In the genomic region with DNA sequence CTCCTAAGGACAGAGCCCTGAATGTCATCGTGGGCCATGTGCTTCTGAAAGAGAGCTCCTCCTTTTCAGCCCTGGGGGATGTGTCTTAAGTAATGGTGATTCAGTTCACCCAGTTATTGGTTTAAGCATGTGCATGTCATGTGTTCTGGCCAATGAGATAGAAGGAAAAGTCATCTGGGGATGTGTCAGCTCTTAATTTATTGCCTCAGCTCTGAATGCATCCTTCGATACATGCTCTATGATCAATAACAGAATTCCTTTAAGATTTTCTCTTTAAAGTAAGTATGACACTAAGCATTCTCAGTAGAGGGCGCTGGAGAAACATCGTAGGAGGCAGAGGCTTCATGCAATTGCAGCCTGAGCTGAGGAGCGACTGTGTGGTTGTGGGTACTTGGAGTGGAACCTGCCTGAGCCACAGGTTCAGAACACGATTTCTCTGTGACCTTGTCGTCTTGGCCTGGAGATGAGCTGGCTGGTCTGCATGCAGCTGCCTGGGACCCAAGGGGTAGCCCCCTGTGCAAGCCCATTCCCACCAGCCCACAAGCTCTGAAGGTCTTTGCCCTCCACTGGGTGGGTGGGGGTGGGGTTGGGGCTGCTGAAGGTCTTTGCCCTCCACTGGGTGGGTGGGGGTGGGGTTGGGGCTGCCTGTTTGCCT, we compare ENCODE assay signal across 8 cellular contexts.
DNase-seq lines count a peak whose midpoint lies in the region; ATAC-seq and TF ChIP-seq lines count a peak whose summit lies in the region.

No MANE protein-coding gene starts in this region.

- ATAC-seq in GM18498 (IDR thresholded peaks at IDR 0.05; ENCODE audit: unreplicated experiment) = peak; percentile 94
- ATAC-seq in HG02840 (IDR thresholded peaks at IDR 0.05; ENCODE audit: low FRiP score, unreplicated experiment) = peak; percentile 75
- ATAC-seq in activated B cell treated with CpG ODN at 0.5 μM for 24 hours (ENCODE audit: low read depth) = peak; percentile 64
- ATAC-seq in right cardiac atrium = peak; percentile 35 to 59
- peak; percentile 93 to 94 for ATAC-seq in stimulated activated naive B cell treated with anti-CD40 and anti-IgM and Interleukin-4, amounts not matched to agents 10 μg/mL and 1 μg/mL and 100 μg/mL, for 72 hours (replicated peaks)
- no peak for ATAC-seq in CD8-positive, alpha-beta T cell

- CTCF ChIA-PET in activated B cell treated with CpG ODN at 0.5 μM for 24 hours (lab: Charles Lee) = interaction anchor here (0.7 to 1.7 kb wide), 8 partner anchors 10 to 1872 kb away, joined by 3 to 7 read pairs (median 4); no protein-coding TSS in a partner anchor
- CTCF ChIA-PET in CD8-positive, alpha-beta T cell (lab: Charles Lee) = interaction anchor here (0.8 to 1.4 kb wide), 2 partner anchors 13 to 15 kb away, joined by 3 to 4 read pairs; no protein-coding TSS in a partner anchor

- no peaks in the 10 kb centered on the region for H3K9me3 Mint-ChIP-seq in activated B cell treated with CpG ODN at 0.5 μM for 24 hours
- no peaks in the 10 kb centered on the region for H3K9me3 Mint-ChIP-seq in stimulated activated naive B cell treated with anti-CD40 and anti-IgM and Interleukin-4, amounts not matched to agents 10 μg/mL and 1 μg/mL and 100 μg/mL, for 72 hours
- no peaks in the 10 kb centered on the region for H3K9me3 Mint-ChIP-seq in CD8-positive, alpha-beta T cell

- H3K9me3 ChIP-seq in right cardiac atrium (ENCODE audit: control insufficient read depth, low read length) = no peaks in the 10 kb centered on the region
- no peaks in the 10 kb centered on the region for H3K9me3 ChIP-seq in CD8-positive, alpha-beta T cell (ENCODE audit: low read length)

- 21% methylated on average over 7 of the region's 7 CpGs for WGBS in right cardiac atrium

- H3K4me3 Mint-ChIP-seq in activated B cell treated with CpG ODN at 0.5 μM for 24 hours = no peak overlapping the region
- H3K4me3 Mint-ChIP-seq in stimulated activated naive B cell treated with anti-CD40 and anti-IgM and Interleukin-4, amounts not matched to agents 10 μg/mL and 1 μg/mL and 100 μg/mL, for 72 hours = no peak overlapping the region
- no peak overlapping the region for H3K4me3 Mint-ChIP-seq in CD8-positive, alpha-beta T cell

- DNase-seq in AG08396 (ENCODE audit: low spot score) (peak; percentile 32), NCI-H1417 treated with DMSO at 0.1 percent for 48 hours (lab: John Stamatoyannopoulos, UW) (peak; percentile 15), activated B cell treated with CpG ODN at 0.5 μM for 24 hours (no peak), right cardiac atrium (peak in 2 of 3 donors; percentile 9 to 39)
- DNase-seq in stimulated activated naive B cell treated with anti-CD40 and anti-IgM and Interleukin-4, amounts not matched to agents 10 μg/mL and 1 μg/mL and 100 μg/mL, for 72 hours = peak; percentile 37
- no peak for DNase-seq in CD8-positive, alpha-beta T cell

- peaks cover 2% of the 10 kb centered on the region for H3K27me3 Mint-ChIP-seq in activated B cell treated with CpG ODN at 0.5 μM for 24 hours
- H3K27me3 Mint-ChIP-seq in stimulated activated naive B cell treated with anti-CD40 and anti-IgM and Interleukin-4, amounts not matched to agents 10 μg/mL and 1 μg/mL and 100 μg/mL, for 72 hours = no peaks in the 10 kb centered on the region
- H3K27me3 Mint-ChIP-seq in CD8-positive, alpha-beta T cell (ENCODE audit: low read depth) = peaks cover 4% of the 10 kb centered on the region

- H3K27ac ChIP-seq in right cardiac atrium (ENCODE audit: low read length) = no peak overlapping the region
- no peak overlapping the region for H3K27ac ChIP-seq in CD8-positive, alpha-beta T cell (ENCODE audit: low read depth, low read length)

- H3K36me3 ChIP-seq in CD8-positive, alpha-beta T cell (ENCODE audit: insufficient read depth, low read length) = no peaks in the 10 kb centered on the region

- intact Hi-C loops in activated B cell treated with CpG ODN at 0.5 μM for 24 hours (cut with micrococcal nuclease) = loop anchor here (1.0 to 5.0 kb wide), 3 partner anchors 880 to 1873 kb away; no protein-coding TSS in a partner anchor
- intact Hi-C loops in right cardiac atrium (cut with DNase I) = loop anchor here in 1 of 4 donors (10.0 kb wide), 1 partner anchor 1876 kb away; no protein-coding TSS in a partner anchor
- intact Hi-C loops in CD8-positive, alpha-beta T cell (cut with DNase I, micrococcal nuclease) = no loop called here

- peaks cover 5% of the 10 kb centered on the region for H3K4me1 Mint-ChIP-seq in activated B cell treated with CpG ODN at 0.5 μM for 24 hours
- peaks cover 7 to 16% of the 10 kb centered on the region in 2 donors for H3K4me1 Mint-ChIP-seq in stimulated activated naive B cell treated with anti-CD40 and anti-IgM and Interleukin-4, amounts not matched to agents 10 μg/mL and 1 μg/mL and 100 μg/mL, for 72 hours
- no peaks in the 10 kb centered on the region for H3K4me1 Mint-ChIP-seq in CD8-positive, alpha-beta T cell (ENCODE audit: low read depth)

- H3K36me3 Mint-ChIP-seq in activated B cell treated with CpG ODN at 0.5 μM for 24 hours (ENCODE audit: low read depth) = no peaks in the 10 kb centered on the region
- H3K36me3 Mint-ChIP-seq in stimulated activated naive B cell treated with anti-CD40 and anti-IgM and Interleukin-4, amounts not matched to agents 10 μg/mL and 1 μg/mL and 100 μg/mL, for 72 hours = no peaks in the 10 kb centered on the region
- H3K36me3 Mint-ChIP-seq in CD8-positive, alpha-beta T cell = no peaks in the 10 kb centered on the region

- POLR2A ChIA-PET in activated B cell treated with CpG ODN at 0.5 μM for 24 hours (lab: Charles Lee) = no interaction called here
- POLR2A ChIA-PET in CD8-positive, alpha-beta T cell (lab: Charles Lee) = no interaction called here

- H3K4me1 ChIP-seq in right cardiac atrium (ENCODE audit: control insufficient read depth, insufficient read depth, low read length) = no peaks in the 10 kb centered on the region
- no peaks in the 10 kb centered on the region for H3K4me1 ChIP-seq in CD8-positive, alpha-beta T cell (ENCODE audit: insufficient read depth, low read length)

- no peak overlapping the region for H3K27ac Mint-ChIP-seq in activated B cell treated with CpG ODN at 0.5 μM for 24 hours
- no peak overlapping the region for H3K27ac Mint-ChIP-seq in stimulated activated naive B cell treated with anti-CD40 and anti-IgM and Interleukin-4, amounts not matched to agents 10 μg/mL and 1 μg/mL and 100 μg/mL, for 72 hours
- no peak overlapping the region for H3K27ac Mint-ChIP-seq in CD8-positive, alpha-beta T cell

- TF ChIP-seq CTCF in activated B cell treated with CpG ODN at 0.5 μM for 24 hours (IDR thresholded peaks at IDR 0.05) = no peak
- TF ChIP-seq CTCF in CD8-positive, alpha-beta T cell (IDR thresholded peaks at IDR 0.05) = no peak

- H3K4me3 ChIP-seq in right cardiac atrium (ENCODE audit: low read length) = no peak overlapping the region
- no peak overlapping the region for H3K4me3 ChIP-seq in CD8-positive, alpha-beta T cell (ENCODE audit: low read depth, low read length)

- H3K27me3 ChIP-seq in right cardiac atrium (ENCODE audit: control insufficient read depth, insufficient read depth) = no peaks in the 10 kb centered on the region
- no peaks in the 10 kb centered on the region for H3K27me3 ChIP-seq in CD8-positive, alpha-beta T cell (ENCODE audit: insufficient read depth, low read length)

Comparison
In these comparisons a context has a peak if more than half of its experiments do, and no peak if none do; other contexts are left out.
1. DNase-seq: peak in AG08396 (single experiment), NCI-H1417 treated with DMSO at 0.1 percent for 48 hours (single experiment), right cardiac atrium (2 of 3) and stimulated activated naive B cell treated with anti-CD40 and anti-IgM and Interleukin-4, amounts not matched to agents 10 μg/mL and 1 μg/mL and 100 μg/mL, for 72 hours (single experiment); none in activated B cell treated with CpG ODN at 0.5 μM for 24 hours (single experiment) and CD8-positive, alpha-beta T cell (0 of 7).